ENCODE assay signal across 8 cellular contexts in the genomic region with DNA sequence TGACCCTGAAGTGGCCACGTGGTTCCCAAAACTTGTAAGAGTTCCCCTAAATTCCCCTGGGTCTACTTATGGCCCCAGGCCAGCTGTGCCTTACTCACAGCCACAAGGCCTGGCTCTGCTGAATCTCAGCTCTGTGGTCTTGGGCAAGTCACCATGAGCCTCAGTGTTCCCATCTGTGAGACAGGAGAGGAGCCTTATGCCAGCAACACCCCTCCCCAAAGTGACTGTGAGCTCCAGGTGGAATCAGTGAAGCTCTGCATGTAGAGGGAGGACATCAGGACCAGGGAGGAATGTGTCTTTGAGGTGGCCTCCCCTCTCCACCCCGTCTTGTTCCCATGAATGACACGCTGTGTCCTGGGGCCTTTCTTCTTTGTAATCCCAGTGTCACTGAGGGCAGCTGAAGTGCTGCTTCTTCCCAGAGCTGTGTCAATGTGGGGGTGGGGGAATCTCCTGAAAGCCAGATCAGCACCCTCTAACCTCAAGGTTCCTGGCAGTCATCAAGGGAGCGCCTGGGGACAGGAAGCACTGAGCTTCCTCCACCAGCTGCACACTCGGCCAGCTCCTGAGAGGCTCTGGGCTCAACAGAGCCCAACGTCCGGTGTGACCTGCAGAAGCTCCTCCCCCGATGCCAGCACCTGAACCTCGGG.
DNase-seq lines count a peak whose midpoint lies in the region; ATAC-seq and TF ChIP-seq lines count a peak whose summit lies in the region.

No MANE protein-coding gene starts in this region.

- no peak overlapping the region for H3K27ac Mint-ChIP-seq in activated naive CD4-positive, alpha-beta T cell treated with anti-CD3 and anti-CD28 coated beads, Interleukin-2, amount 10 ng/mL, durations not matched to agents 7 days and 5 days
- H3K27ac Mint-ChIP-seq in neural crest cell (ENCODE audit: unreplicated experiment), result peak overlapping the region; percentile 95

- H3K36me3 Mint-ChIP-seq in activated naive CD4-positive, alpha-beta T cell treated with anti-CD3 and anti-CD28 coated beads, Interleukin-2, amount 10 ng/mL, durations not matched to agents 7 days and 5 days, result peaks cover 14% of the 10 kb centered on the region
- peaks cover 3% of the 10 kb centered on the region for H3K36me3 Mint-ChIP-seq in neural crest cell (ENCODE audit: low read depth)

- H3K27me3 Mint-ChIP-seq in activated naive CD4-positive, alpha-beta T cell treated with anti-CD3 and anti-CD28 coated beads, Interleukin-2, amount 10 ng/mL, durations not matched to agents 7 days and 5 days, result peaks cover 68% of the 10 kb centered on the region
- H3K27me3 Mint-ChIP-seq in neural crest cell (ENCODE audit: low read depth), result no peaks in the 10 kb centered on the region

- H3K4me3 Mint-ChIP-seq in activated naive CD4-positive, alpha-beta T cell treated with anti-CD3 and anti-CD28 coated beads, Interleukin-2, amount 10 ng/mL, durations not matched to agents 7 days and 5 days, result no peak overlapping the region
- peak overlapping the region; percentile 2 for H3K4me3 Mint-ChIP-seq in neural crest cell

- H3K4me1 Mint-ChIP-seq in activated naive CD4-positive, alpha-beta T cell treated with anti-CD3 and anti-CD28 coated beads, Interleukin-2, amount 10 ng/mL, durations not matched to agents 7 days and 5 days, result peaks cover 65% of the 10 kb centered on the region
- peaks cover 49% of the 10 kb centered on the region for H3K4me1 Mint-ChIP-seq in neural crest cell

- peak; percentile 46 for ATAC-seq in HG02588 (IDR thresholded peaks at IDR 0.05; ENCODE audit: unreplicated experiment)

- peak; percentile 43 for DNase-seq in activated naive CD4-positive, alpha-beta T cell treated with anti-CD3 and anti-CD28 coated beads, Interleukin-2, amount 10 ng/mL, durations not matched to agents 7 days and 5 days
- no peak for DNase-seq in activated naive CD4-positive, alpha-beta T cell (lab: John Stamatoyannopoulos, UW)
- DNase-seq in NCI-H2196 (lab: John Stamatoyannopoulos, UW; ENCODE audit: unreplicated experiment) (peak; percentile 61), cardiac fibroblast (ENCODE audit: low read depth in 2 of 2) (peak; percentile 76 to 94), neural crest cell (ENCODE audit: low read depth, low spot score) (peak; percentile 30), activated gamma-delta T cell treated with Interleukin-2 at 50 U/mL for 16 hours (no peak), NCI-H774 (lab: John Stamatoyannopoulos, UW) (no peak)

- CTCF ChIA-PET in activated naive CD4-positive, alpha-beta T cell treated with anti-CD3 and anti-CD28 coated beads, Interleukin-2, amount 10 ng/mL, durations not matched to agents 7 days and 5 days (lab: Charles Lee), result interaction anchor here (0.6 to 15.0 kb wide), 10 partner anchors 8 to 1042 kb away, joined by 3 to 223 read pairs (median 5); no protein-coding TSS in a partner anchor

- H3K4me3 ChIP-seq in cardiac fibroblast (replicated peaks in 1 of 2; ENCODE audit: low read depth in 2 of 2, low read length in 2 of 2), result no peak overlapping the region

- TF ChIP-seq CTCF in cardiac fibroblast (IDR thresholded peaks at IDR 0.05; ENCODE audit: low read depth, low read length) (no peak), neural crest cell (conservative IDR thresholded peaks at IDR 0.05) (no peak)

- H3K9me3 Mint-ChIP-seq in activated naive CD4-positive, alpha-beta T cell treated with anti-CD3 and anti-CD28 coated beads, Interleukin-2, amount 10 ng/mL, durations not matched to agents 7 days and 5 days, result peaks cover 16% of the 10 kb centered on the region
- H3K9me3 Mint-ChIP-seq in neural crest cell, result peaks cover 2% of the 10 kb centered on the region

Comparison
In these comparisons a context has a peak if more than half of its experiments do, and no peak if none do; other contexts are left out.
1. DNase-seq: peak in activated naive CD4-positive, alpha-beta T cell treated with anti-CD3 and anti-CD28 coated beads, Interleukin-2, amount 10 ng/mL, durations not matched to agents 7 days and 5 days (single experiment), NCI-H2196 (single experiment), cardiac fibroblast (2 of 2) and neural crest cell (single experiment); none in activated naive CD4-positive, alpha-beta T cell (0 of 4), activated gamma-delta T cell treated with Interleukin-2 at 50 U/mL for 16 hours (single experiment) and NCI-H774 (single experiment).